ENCODE assay signal across 8 cellular contexts in genomic region chr17:28042657-28042720, GRCh38. TPM values are rescaled to one million over a fixed set of nuclear protein-coding genes. Genes with fewer than 3 reads are reported as not detected.
A peak's percentile ranks its signal among the peaks of the same experiment; 100 is the strongest.
DNase-seq lines count a peak whose midpoint lies in the region; ATAC-seq and TF ChIP-seq lines count a peak whose summit lies in the region.

NLK (plus strand) TSS chr17:28042677; CDS start chr17:28042874, 197 bp downstream.

- 80 to 89% (median 86%) methylated on average over 1 of the region's 1 CpG for WGBS in ovary, 3 donors

- no TSS peak for BruUV-seq in Calu3 (replicated peaks; lab: Mats Ljungman, UMichigan)

- peak within 1 kb of the TSS; percentile 98 for H3K27ac Mint-ChIP-seq in Calu3 (ENCODE audit: unreplicated experiment)

- H3K27ac ChIP-seq in SK-N-MC: no peak within 1 kb of the TSS
- peak within 1 kb of the TSS; percentile 46 to 74 for H3K27ac ChIP-seq in ovary

- TF ChIP-seq EP300 in ovary (IDR thresholded peaks at IDR 0.05): no peak

- peaks cover 26% of the 10 kb centered on the region for H3K4me1 Mint-ChIP-seq in Calu3 (ENCODE audit: low read depth, unreplicated experiment)

- H3K4me1 ChIP-seq in ovary (ENCODE audit: insufficient read depth): peaks cover 8% of the 10 kb centered on the region

- H3K9me3 Mint-ChIP-seq in Calu3 (ENCODE audit: low read depth, unreplicated experiment): no peaks in the 10 kb centered on the region

- H3K9ac ChIP-seq in SK-N-MC (ENCODE audit: insufficient read length): peak within 1 kb of the TSS; percentile 75

- H3K9me3 ChIP-seq in SK-N-MC (ENCODE audit: low read depth, low read length) (no peaks in the 10 kb centered on the region), ovary (no peaks in the 10 kb centered on the region)

- peaks cover 25% of the 10 kb centered on the region for H3K36me3 Mint-ChIP-seq in Calu3 (ENCODE audit: insufficient read depth, unreplicated experiment)

- intact Hi-C loops in Calu3 (cut with micrococcal nuclease; ENCODE audit: unreplicated experiment): loop anchor here (5.0 kb wide), 1 partner anchor 50 kb away; no protein-coding TSS in a partner anchor
- intact Hi-C loops in ovary (cut with DNase I): no loop called here

- DNase-seq in Calu3 (no peak), SK-N-MC (ENCODE audit: low read depth, low spot score) (no peak), foreskin fibroblast (no peak), ovary (no peak), NCI-H1694 treated with DMSO at 0.1 percent for 48 hours (lab: John Stamatoyannopoulos, UW) (no peak), COLO829 (ENCODE audit: low spot score) (no peak)

- H3K4me3 ChIP-seq in SK-N-MC: peak within 1 kb of the TSS; percentile 82
- H3K4me3 ChIP-seq in foreskin fibroblast (ENCODE audit: low read depth in 1 of 2, low read length in 2 of 2): peak within 1 kb of the TSS; percentile 75 to 89
- peak within 1 kb of the TSS; percentile 90 for H3K4me3 ChIP-seq in ovary

- peaks cover 13% of the 10 kb centered on the region for H3K27me3 Mint-ChIP-seq in Calu3 (ENCODE audit: unreplicated experiment)

- TF ChIP-seq CTCF in Calu3 (IDR thresholded peaks at IDR 0.05; ENCODE audit: unreplicated experiment): no peak
- TF ChIP-seq CTCF in foreskin fibroblast (IDR thresholded peaks at IDR 0.05; ENCODE audit: low read depth, low read length): no peak
- no peak for TF ChIP-seq CTCF in ovary (IDR thresholded peaks at IDR 0.05)

- no peak for TF ChIP-seq POLR2A in ovary (IDR thresholded peaks at IDR 0.05)

- CTCF ChIA-PET in Calu3 (lab: Charles Lee): no interaction called here

- H3K36me3 ChIP-seq in SK-N-MC (ENCODE audit: insufficient read depth, low read length) (peaks cover 4% of the 10 kb centered on the region; the same call in 1 of the 2 replicates), ovary (no peaks in the 10 kb centered on the region)

- H3K27me3 ChIP-seq in ovary: no peaks in the 10 kb centered on the region

- no peak for ATAC-seq in HG03442 (IDR thresholded peaks at IDR 0.05; ENCODE audit: unreplicated experiment)
- ATAC-seq in HG03457 (IDR thresholded peaks at IDR 0.05; ENCODE audit: unreplicated experiment): no peak

- peak within 1 kb of the TSS; percentile 93 for H3K4me3 Mint-ChIP-seq in Calu3 (ENCODE audit: low read depth, unreplicated experiment)

RNA-seq across cellular contexts. Expression of gene NLK, which starts in this region (rescaled TPM):
- total RNA-seq in Calu3 (2022) (20.4 and 22.0 TPM in 2 replicates), ovary (10 to 100 TPM in 6 of 7 donors, 1 to 10 TPM in 1; 9.1 to 13.9 (median 12.3) TPM)
- polyA plus RNA-seq in ovary: 10 to 100 TPM in 1 of 2 donors, 1 to 10 TPM in 1; 7.3 to 15.6 TPM
